ENCODE assay signal across 1 cellular context in the genomic region with DNA sequence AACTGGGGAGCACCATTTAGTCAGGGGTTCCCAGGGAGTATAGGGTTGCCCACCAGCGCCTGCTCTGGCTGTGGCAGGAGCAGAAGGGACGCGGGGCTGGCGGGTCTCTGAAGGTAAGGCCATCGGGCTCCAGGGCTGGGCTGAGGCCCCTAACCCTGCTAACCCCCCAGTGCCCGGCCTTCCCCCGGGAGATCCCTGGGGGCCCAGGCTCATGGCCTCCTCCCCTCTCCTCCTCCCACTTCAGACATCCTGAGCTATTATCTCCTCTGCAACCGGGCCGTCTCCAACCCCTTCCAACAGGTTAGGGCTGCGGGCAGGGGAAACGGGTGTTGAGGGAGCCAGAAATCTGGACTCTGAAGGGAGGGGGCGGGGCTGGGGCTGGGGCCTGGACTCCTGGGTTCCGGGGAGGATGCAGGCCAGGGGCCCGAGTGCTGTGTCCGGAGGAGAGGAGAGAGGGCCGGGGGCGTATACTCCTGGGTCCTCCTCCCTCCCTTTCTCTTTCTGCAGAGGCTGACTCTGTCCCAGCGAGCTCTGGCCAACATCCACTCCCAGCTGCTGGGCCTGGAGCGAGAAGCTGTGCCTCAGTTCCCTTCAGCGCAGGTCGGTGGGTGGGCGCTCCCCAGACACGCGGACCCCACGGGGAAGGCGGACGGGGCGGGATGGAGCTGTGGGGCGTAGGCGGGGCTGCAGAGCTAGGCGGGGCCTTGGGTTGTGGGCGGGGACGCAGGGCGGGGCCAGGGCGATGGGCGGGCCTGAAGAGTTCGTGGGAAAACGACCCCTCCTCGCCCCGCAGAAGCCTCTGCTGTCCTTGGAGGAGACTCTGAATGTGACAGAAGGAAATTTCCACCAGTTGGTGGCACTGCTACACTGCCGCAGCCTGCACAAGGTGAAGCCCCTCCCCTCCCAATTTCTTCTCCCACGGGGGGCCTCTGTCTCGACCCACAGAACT.
TF ChIP-seq lines count a peak whose summit lies in the region.

No MANE protein-coding gene starts in this region.

TF ChIP-seq in Ishikawa, 13 proteins besides CTCF, POLR2A, EP300 and RAD21 (continued from another document):
- TF ChIP-seq, protein P1, sequence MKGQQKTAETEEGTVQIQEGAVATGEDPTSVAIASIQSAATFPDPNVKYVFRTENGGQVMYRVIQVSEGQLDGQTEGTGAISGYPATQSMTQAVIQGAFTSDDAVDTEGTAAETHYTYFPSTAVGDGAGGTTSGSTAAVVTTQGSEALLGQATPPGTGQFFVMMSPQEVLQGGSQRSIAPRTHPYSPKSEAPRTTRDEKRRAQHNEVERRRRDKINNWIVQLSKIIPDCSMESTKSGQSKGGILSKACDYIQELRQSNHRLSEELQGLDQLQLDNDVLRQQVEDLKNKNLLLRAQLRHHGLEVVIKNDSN (IDR thresholded peaks at IDR 0.05): no peak
- TF ChIP-seq CREB1 (IDR thresholded peaks at IDR 0.05; ENCODE audit: low read depth): no peak
- TF ChIP-seq, protein P2, sequence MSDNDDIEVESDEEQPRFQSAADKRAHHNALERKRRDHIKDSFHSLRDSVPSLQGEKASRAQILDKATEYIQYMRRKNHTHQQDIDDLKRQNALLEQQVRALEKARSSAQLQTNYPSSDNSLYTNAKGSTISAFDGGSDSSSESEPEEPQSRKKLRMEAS (IDR thresholded peaks at IDR 0.05): no peak
- no peak for TF ChIP-seq ZBTB7A (IDR thresholded peaks at IDR 0.05; ENCODE audit: low read depth)
- TF ChIP-seq TAF1 (IDR thresholded peaks at IDR 0.05; ENCODE audit: low read depth): no peak
- no peak for TF ChIP-seq FOXM1 (IDR thresholded peaks at IDR 0.05; ENCODE audit: borderline replicate concordance, low read depth)
- TF ChIP-seq EGR1 (IDR thresholded peaks at IDR 0.05): no peak
- no peak for TF ChIP-seq NFIC (IDR thresholded peaks at IDR 0.05)
- no peak for TF ChIP-seq YY1 (IDR thresholded peaks at IDR 0.05; ENCODE audit: low read depth)
- no peak for TF ChIP-seq CEBPB (IDR thresholded peaks at IDR 0.05)
